Comparison of ENCODE assay signal across 9 cellular contexts in genomic region chr2:216713691-216714411, GRCh38. TPM values are rescaled to one million over a fixed set of nuclear protein-coding genes. Genes with fewer than 3 reads are reported as not detected.
DNase-seq lines count a peak whose midpoint lies in the region; ATAC-seq and TF ChIP-seq lines count a peak whose summit lies in the region.
"Had no signal": no experiment of that assay in that cellular context is flagged by ENCODE, and none has a peak within 500 bp of the region (broad histone marks: within the 10 kb centered on the region; RNA-seq: fewer than 3 reads in every experiment).

No MANE protein-coding gene starts in this region.

- no peaks in the 10 kb centered on the region for H3K9me3 ChIP-seq in mucosa of descending colon

- no peaks in the 10 kb centered on the region for H3K4me1 ChIP-seq in mucosa of descending colon (ENCODE audit: low read depth)

- no peaks in the 10 kb centered on the region for H3K36me3 ChIP-seq in mucosa of descending colon (ENCODE audit: low read depth)

- DNase-seq in GM04503 (ENCODE audit: low read depth) = peak; percentile 78
- peak; percentile 96 for DNase-seq in glomerular visceral epithelial cell (ENCODE audit: extremely low spot score)
- DNase-seq in smooth muscle cell of the brain vasculature (ENCODE audit: low read depth, low spot score) = peak; percentile 73
- DNase-seq in NCI-H82 (lab: John Stamatoyannopoulos, UW) = no peak
- no peak for DNase-seq in effector CD4-positive, alpha-beta T cell
- no peak for DNase-seq in mucosa of descending colon
- DNase-seq: left colon had no signal

- no peak overlapping the region for H3K4me3 ChIP-seq in mucosa of descending colon

- ATAC-seq in SK-N-SH treated with all-trans-retinoic acid at 6 μM for 48 hours (peak; percentile 89), GM21390 (IDR thresholded peaks at IDR 0.05; ENCODE audit: unreplicated experiment) (no peak), mucosa of descending colon (no peak)
- ATAC-seq: left colon had no signal

- no peak for TF ChIP-seq CTCF in mucosa of descending colon (IDR thresholded peaks at IDR 0.05)

- intact Hi-C loops in mucosa of descending colon (cut with DNase I, micrococcal nuclease) = no loop called here

TF ChIP-seq in SK-N-SH treated with all-trans-retinoic acid at 6 μM for 48 hours, 23 proteins besides CTCF, POLR2A, EP300 and RAD21:
- no peak for TF ChIP-seq SNAI2 (CRISPR knock-in tag; IDR thresholded peaks at IDR 0.05)
- TF ChIP-seq POU6F1 (CRISPR knock-in tag; IDR thresholded peaks at IDR 0.05; ENCODE audit: borderline replicate concordance, low read depth) = no peak
- no peak for TF ChIP-seq ZFP3 (CRISPR knock-in tag; IDR thresholded peaks at IDR 0.05)
- no peak for TF ChIP-seq ZNF8 (CRISPR knock-in tag; IDR thresholded peaks at IDR 0.05)
- 0 out of 2 replicates have a peak, but pooled peaks have one; percentile 25 for TF ChIP-seq ISL1 (CRISPR knock-in tag; IDR thresholded peaks at IDR 0.05)
- TF ChIP-seq OSR1 (CRISPR knock-in tag; IDR thresholded peaks at IDR 0.05) = peak; percentile 12; the same call in 1 of the 2 replicates

RNA-seq across cellular contexts. Expression of gene IGFBP5, which starts 18.5 kb away (rescaled TPM):
- total RNA-seq in mucosa of descending colon = 100 to 1,000 TPM in 1 of 3 donors, 10 to 100 TPM in 2; 36.4 to 628 (median 95.9) TPM

Comparison
In these comparisons a context has a peak if more than half of its experiments do, and no peak if none do; other contexts are left out.
1. DNase-seq: peak in GM04503 (single experiment), glomerular visceral epithelial cell (single experiment) and smooth muscle cell of the brain vasculature (single experiment); none in NCI-H82 (single experiment), effector CD4-positive, alpha-beta T cell (single experiment) and mucosa of descending colon (0 of 3).